Comparison of ENCODE assay signal across 31 cellular contexts in genomic region chr6:82249381-82250253, GRCh38. TPM values are rescaled to one million over a fixed set of nuclear protein-coding genes. Genes with fewer than 3 reads are reported as not detected.
A peak's percentile ranks its signal among the peaks of the same experiment; 100 is the strongest.
DNase-seq lines count a peak whose midpoint lies in the region; ATAC-seq and TF ChIP-seq lines count a peak whose summit lies in the region.
"Had no signal": no experiment of that assay in that cellular context is flagged by ENCODE, and none has a peak within 500 bp of the region (broad histone marks: within the 10 kb centered on the region; RNA-seq: fewer than 3 reads in every experiment).

No MANE protein-coding gene starts in this region.

- POLR2A ChIA-PET in SK-N-SH (lab: Yijun Ruan, JAX): no interaction called here
- POLR2A ChIA-PET in OCI-LY7 (lab: Charles Lee): interaction anchor here (0.6 to 1.1 kb wide), 5 partner anchors 12 to 815 kb away, joined by 3 to 4 read pairs (median 3); no protein-coding TSS in a partner anchor
- POLR2A ChIA-PET in activated CD8-positive, alpha-beta T cell treated with anti-CD3 and anti-CD28 coated beads for 36 hours (lab: Charles Lee): no interaction called here

- WGBS in SK-N-SH (ENCODE audit: low lambda C conversion rate): 56% methylated on average over 12 of the region's 12 CpGs
- WGBS in trophoblast cell (ENCODE audit: extremely low coverage, insufficient coverage, insufficient read length): no CpG with 5 or more reads among the region's 12 CpGs

- no peak for ATAC-seq in activated CD8-positive, alpha-beta T cell treated with anti-CD3 and anti-CD28 coated beads for 36 hours
- ATAC-seq: GM12878, heart left ventricle, lower lobe of right lung had no signal

- H3K27ac ChIP-seq in SK-N-SH (ENCODE audit: low read depth in 2 of 2, low read length in 1 of 2) (peak overlapping the region; percentile 4 to 53; a peak in 3 of 4 replicates), epithelial cell of prostate (peak overlapping the region; percentile 96), trophoblast cell (ENCODE audit: low read depth, low read length) (no peak overlapping the region), OCI-LY7 (ENCODE audit: low read depth, low read length, poor library complexity, severe bottlenecking) (no peak overlapping the region)

- H4K20me1 ChIP-seq in SK-N-SH (ENCODE audit: insufficient read depth) (no peaks in the 10 kb centered on the region; the same call in 1 of the 2 replicates), OCI-LY7 (ENCODE audit: insufficient read depth, low read length) (no peaks in the 10 kb centered on the region)

- H3K9me3 Mint-ChIP-seq in activated CD8-positive, alpha-beta T cell treated with anti-CD3 and anti-CD28 coated beads for 36 hours: no peaks in the 10 kb centered on the region
- H3K9me3 Mint-ChIP-seq: activated CD4-positive, alpha-beta memory T cell treated with anti-CD3 and anti-CD28 coated beads, Interleukin-2, amount 10 ng/mL, durations not matched to agents 7 days and 5 days; activated naive CD4-positive, alpha-beta T cell treated with anti-CD3 and anti-CD28 coated beads, Interleukin-2, amount 10 ng/mL, durations not matched to agents 7 days and 5 days; activated T-helper 1 cell treated with anti-CD3 and anti-CD28 coated beads, Interleukin-12 subunit alpha, Interleukin-12 subunit beta, Interleukin-2, Interleukin-4 antibody, amounts not matched to agents 30 ng/mL and 10 ng/mL and 1 ng/mL, durations not matched to agents 14 hours and 24 hours and 36 hours; CD8-positive, alpha-beta memory T cell; nephron progenitor cell had no signal

- H3K4me3 ChIP-seq in SK-N-SH (ENCODE audit: low read depth in 2 of 2, low read length in 1 of 2): no peak overlapping the region
- H3K4me3 ChIP-seq in trophoblast cell (ENCODE audit: low read depth, low read length): no peak overlapping the region
- no peak overlapping the region for H3K4me3 ChIP-seq in OCI-LY7 (ENCODE audit: low read depth, low read length, poor library complexity, severe bottlenecking)
- H3K4me3 ChIP-seq: GM12878, lower lobe of right lung, ovary had no signal

- H3K9ac ChIP-seq in SK-N-SH (no peak overlapping the region), trophoblast cell (ENCODE audit: low read length) (no peak overlapping the region)

- BruUV-seq in OCI-LY7 (replicated peaks; lab: Mats Ljungman, UMichigan): no TSS peak

- H4K91ac ChIP-seq in trophoblast cell (ENCODE audit: low read depth, low read length): no peak overlapping the region

- H3F3A ChIP-seq in SK-N-SH (replicated peaks; ENCODE audit: insufficient read depth): peaks cover 30% of the 10 kb centered on the region

- H3K4me3 Mint-ChIP-seq in activated CD8-positive, alpha-beta T cell treated with anti-CD3 and anti-CD28 coated beads for 36 hours: no peak overlapping the region
- H3K4me3 Mint-ChIP-seq: activated naive CD4-positive, alpha-beta T cell treated with anti-CD3 and anti-CD28 coated beads, Interleukin-2, amount 10 ng/mL, durations not matched to agents 7 days and 5 days; nephron progenitor cell had no signal

- H3K14ac ChIP-seq in trophoblast cell (ENCODE audit: low read length): no peak overlapping the region

- no peaks in the 10 kb centered on the region for H3K27me3 ChIP-seq in SK-N-SH (ENCODE audit: insufficient read depth)
- H3K27me3 ChIP-seq in trophoblast cell (ENCODE audit: insufficient read depth, low read length): no peaks in the 10 kb centered on the region
- H3K27me3 ChIP-seq: BE2C, heart left ventricle, ovary had no signal

- no peak for TF ChIP-seq RAD21 in SK-N-SH (IDR thresholded peaks at IDR 0.05; ENCODE audit: low read length)

- CTCF ChIA-PET in SK-N-SH (lab: Yijun Ruan, JAX): interaction anchor here (1.8 to 2.3 kb wide), 3 partner anchors 462 to 817 kb away, joined by 5 to 12 read pairs (median 11); partner anchors contain the start of genes DOP1A and UBE3D
- CTCF ChIA-PET in OCI-LY7 (lab: Charles Lee; ENCODE audit: unreplicated experiment): no interaction called here
- CTCF ChIA-PET in activated CD8-positive, alpha-beta T cell treated with anti-CD3 and anti-CD28 coated beads for 36 hours (lab: Charles Lee): interaction anchor here (0.8 to 1.5 kb wide), 2 partner anchors 21 to 816 kb away, joined by 3 to 5 read pairs; partner anchors contain the start of gene UBE3D

- H3K23ac ChIP-seq in trophoblast cell (ENCODE audit: low read length): no peak overlapping the region

- no peak overlapping the region for H3K4me2 ChIP-seq in SK-N-SH
- H3K4me2 ChIP-seq in trophoblast cell (ENCODE audit: low read length): no peak overlapping the region
- no peak overlapping the region for H3K4me2 ChIP-seq in OCI-LY7 (ENCODE audit: low read length)

- no peak overlapping the region for H3K4ac ChIP-seq in trophoblast cell (ENCODE audit: low read depth, low read length)

- peaks cover 25% of the 10 kb centered on the region for H3K4me1 Mint-ChIP-seq in activated CD8-positive, alpha-beta T cell treated with anti-CD3 and anti-CD28 coated beads for 36 hours (ENCODE audit: low read depth)

- no peak overlapping the region for H3K18ac ChIP-seq in trophoblast cell (ENCODE audit: low read length)

- TF ChIP-seq EP300 in SK-N-SH (IDR thresholded peaks at IDR 0.05; ENCODE audit: borderline replicate concordance in 1 of 2, low read depth in 1 of 2, low read length in 1 of 2): peak; percentile 13 to 60; a peak in 1 of 4 replicates

- H3K9me3 ChIP-seq in SK-N-SH: no peaks in the 10 kb centered on the region
- no peaks in the 10 kb centered on the region for H3K9me3 ChIP-seq in trophoblast cell (ENCODE audit: insufficient read depth, low read depth, low read length)
- H3K9me3 ChIP-seq in OCI-LY7 (ENCODE audit: low read length): no peaks in the 10 kb centered on the region
- H3K9me3 ChIP-seq: BE2C, heart left ventricle, lower lobe of right lung, ovary had no signal

- peaks cover 12 to 16% of the 10 kb centered on the region in 2 experiments for H3K4me1 ChIP-seq in SK-N-SH (ENCODE audit: control insufficient read depth in 1 of 2, insufficient read depth in 2 of 2, low read depth in 1 of 2, low read length in 1 of 2)
- peaks cover 4 to 9% of the 10 kb centered on the region in 2 experiments for H3K4me1 ChIP-seq in trophoblast cell (ENCODE audit: control insufficient read depth in 1 of 2, insufficient read depth in 2 of 2, low read length in 2 of 2)
- peaks cover 24% of the 10 kb centered on the region for H3K4me1 ChIP-seq in OCI-LY7 (ENCODE audit: insufficient read depth, low read length, poor library complexity, severe bottlenecking)

- peak; percentile 42 for DNase-seq in EH (ENCODE audit: low read depth)
- no peak for DNase-seq in SK-N-SH
- DNase-seq in epithelial cell of prostate (ENCODE audit: low read depth, low spot score): no peak
- DNase-seq in trophoblast cell: peak; percentile 83 to 86
- no peak for DNase-seq in OCI-LY7 (ENCODE audit: low spot score)
- DNase-seq in AG08396 (ENCODE audit: low spot score): no peak
- DNase-seq in activated CD8-positive, alpha-beta T cell treated with anti-CD3 and anti-CD28 coated beads for 36 hours: no peak
- DNase-seq: ACHN; activated CD4-positive, alpha-beta memory T cell treated with anti-CD3 and anti-CD28 coated beads, Interleukin-2, amount 10 ng/mL, durations not matched to agents 7 days and 5 days; activated CD8-positive, alpha-beta memory T cell treated with anti-CD3 and anti-CD28 coated beads, Interleukin-2, amount 50 U/mL, for 48 hours; activated naive CD4-positive, alpha-beta T cell treated with anti-CD3 and anti-CD28 coated beads, Interleukin-2, amount 10 ng/mL, durations not matched to agents 7 days and 5 days; anterior cingulate cortex; BE2C; caudate nucleus; CD8-positive, alpha-beta memory T cell; cortex of kidney; foreskin melanocyte; heart left ventricle; Karpas-422; lower lobe of right lung; NCI-H1417 treated with DMSO at 0.1 percent for 48 hours; NCI-H2029 treated with DMSO at 0.1 percent for 48 hours; NCI-H526; nephron progenitor cell; SHP77 treated with DMSO at 0.1 percent for 48 hours; stimulated activated naive CD4-positive, alpha-beta T cell; SW 1271; T-helper 9 cell had no signal

- intact Hi-C loops in OCI-LY7 (cut with micrococcal nuclease; ENCODE audit: unreplicated experiment): loop anchor here (5.0 to 10.0 kb wide), 4 partner anchors 808 to 965 kb away; partner anchors contain the start of genes DOP1A, PGM3, RWDD2A and UBE3D
- intact Hi-C loops in activated CD8-positive, alpha-beta T cell treated with anti-CD3 and anti-CD28 coated beads for 36 hours (cut with micrococcal nuclease): loop anchor here (5.0 kb wide), 1 partner anchor 808 kb away; no protein-coding TSS in a partner anchor

- H3K79me2 ChIP-seq in SK-N-SH (ENCODE audit: insufficient read depth) (peaks cover 29% of the 10 kb centered on the region), trophoblast cell (ENCODE audit: control insufficient read depth, insufficient read depth, low read length, poor library complexity) (peaks cover 7% of the 10 kb centered on the region), OCI-LY7 (ENCODE audit: insufficient read depth, low read depth, low read length) (peaks cover 25% of the 10 kb centered on the region)

- no peak overlapping the region for H2BK5ac ChIP-seq in trophoblast cell (ENCODE audit: low read depth, low read length, poor library complexity)

- TF ChIP-seq CTCF in SK-N-SH (IDR thresholded peaks at IDR 0.05) (no peak), OCI-LY7 (conservative IDR thresholded peaks at IDR 0.05; ENCODE audit: low read length) (no peak)
- no peak for TF ChIP-seq CTCF in activated CD8-positive, alpha-beta T cell treated with anti-CD3 and anti-CD28 coated beads for 36 hours (IDR thresholded peaks at IDR 0.05)

- H3K36me3 ChIP-seq in SK-N-SH (replicated peaks in 1 of 2; ENCODE audit: control insufficient read depth in 1 of 2, insufficient read depth in 2 of 2, low read length in 1 of 2) (peaks cover 3 to 9% of the 10 kb centered on the region in 2 experiments), trophoblast cell (ENCODE audit: control insufficient read depth in 1 of 2, insufficient read depth in 2 of 2, low read length in 2 of 2) (no peaks in the 10 kb centered on the region), OCI-LY7 (ENCODE audit: insufficient read depth, low read length) (peaks cover 5% of the 10 kb centered on the region)
- H3K36me3 ChIP-seq: BE2C, lower lobe of right lung, ovary had no signal

- no peak overlapping the region for H3K27ac Mint-ChIP-seq in activated CD8-positive, alpha-beta T cell treated with anti-CD3 and anti-CD28 coated beads for 36 hours
- H3K27ac Mint-ChIP-seq: activated T-helper 1 cell treated with anti-CD3 and anti-CD28 coated beads, Interleukin-12 subunit alpha, Interleukin-12 subunit beta, Interleukin-2, Interleukin-4 antibody, amounts not matched to agents 30 ng/mL and 10 ng/mL and 1 ng/mL, durations not matched to agents 14 hours and 24 hours and 36 hours; nephron progenitor cell had no signal

- no peak overlapping the region for H4K12ac ChIP-seq in trophoblast cell (ENCODE audit: low read depth, low read length)

- no peak overlapping the region for H2BK120ac ChIP-seq in trophoblast cell (ENCODE audit: insufficient read depth, low read length, poor library complexity)

- H4K8ac ChIP-seq in trophoblast cell (ENCODE audit: low read depth, low read length): no peak overlapping the region

- no peaks in the 10 kb centered on the region for H3K27me3 Mint-ChIP-seq in activated CD8-positive, alpha-beta T cell treated with anti-CD3 and anti-CD28 coated beads for 36 hours
- H3K27me3 Mint-ChIP-seq: activated CD4-positive, alpha-beta memory T cell treated with anti-CD3 and anti-CD28 coated beads, Interleukin-2, amount 10 ng/mL, durations not matched to agents 7 days and 5 days; CD8-positive, alpha-beta memory T cell had no signal

- peaks cover 6% of the 10 kb centered on the region for H3K36me3 Mint-ChIP-seq in activated CD8-positive, alpha-beta T cell treated with anti-CD3 and anti-CD28 coated beads for 36 hours (ENCODE audit: low read depth)

- no peak overlapping the region for H2BK12ac ChIP-seq in trophoblast cell (ENCODE audit: low read length)

- no peaks in the 10 kb centered on the region for H3K9me2 ChIP-seq in SK-N-SH
- no peaks in the 10 kb centered on the region for H3K9me2 ChIP-seq in OCI-LY7 (ENCODE audit: insufficient read depth, low read length)

- peaks cover 6% of the 10 kb centered on the region for H3K79me1 ChIP-seq in trophoblast cell (ENCODE audit: low read length)

- no peak overlapping the region for H2AK5ac ChIP-seq in trophoblast cell (ENCODE audit: low read length)

- no peak overlapping the region for H2AFZ ChIP-seq in SK-N-SH (ENCODE audit: low read depth)
- H2AFZ ChIP-seq in trophoblast cell (ENCODE audit: insufficient read depth, low read length, poor library complexity): no peak overlapping the region
- no peak overlapping the region for H2AFZ ChIP-seq in OCI-LY7 (ENCODE audit: low read length)

RNA-seq across cellular contexts. Expression of gene IBTK, which starts 2.1 kb away (rescaled TPM):
- 9.5 and 14.5 TPM in 2 replicates for polyA plus RNA-seq in SK-N-SH (2012; rRNA removed)
- polyA plus RNA-seq in SK-N-SH (2012; cell fraction: cytosol; rRNA removed): 15.1 and 18.5 TPM in 2 replicates
- 6.3 and 16.9 TPM in 2 replicates for polyA plus RNA-seq in SK-N-SH (2012; cell fraction: nucleus; rRNA removed)
- 10.9 and 11.5 TPM in 2 replicates for polyA plus RNA-seq in trophoblast cell (2013)
- 16.6 and 18.6 TPM in 2 replicates for total RNA-seq in OCI-LY7 (2014; rRNA removed; shearing (Covaris generic))
- total RNA-seq in OCI-LY7 (2022): 31.0 and 33.8 TPM in 2 replicates
- total RNA-seq in activated CD8-positive, alpha-beta T cell treated with anti-CD3 and anti-CD28 coated beads for 36 hours: 10 to 100 TPM; 26.8 to 27.7 TPM

Comparison
In these comparisons a context has a peak if more than half of its experiments do, and no peak if none do; other contexts are left out.
1. DNase-seq: peak in EH (single experiment) and trophoblast cell (2 of 2); none in SK-N-SH (single experiment), epithelial cell of prostate (single experiment), OCI-LY7 (single experiment), AG08396 (single experiment) and activated CD8-positive, alpha-beta T cell treated with anti-CD3 and anti-CD28 coated beads for 36 hours (single experiment).
2. H3K27ac ChIP-seq: peak in SK-N-SH (2 of 2) and epithelial cell of prostate (single experiment); none in trophoblast cell (single experiment) and OCI-LY7 (single experiment).